Comparison of ENCODE assay signal across 8 cellular contexts in genomic region chr6:13328875-13329183, GRCh38. TPM values are rescaled to one million over a fixed set of nuclear protein-coding genes. Genes with fewer than 3 reads are reported as not detected.
DNase-seq lines count a peak whose midpoint lies in the region; ATAC-seq, FAIRE-seq and TF ChIP-seq lines count a peak whose summit lies in the region.

No MANE protein-coding gene starts in this region.

- peaks cover 0 to 2% of the 10 kb centered on the region in 2 donors for H3K36me3 ChIP-seq in kidney (ENCODE audit: control insufficient read depth in 1 of 2, insufficient read depth in 2 of 2, low read length in 2 of 2)
- H3K36me3 ChIP-seq in testis (ENCODE audit: low read depth, missing control alignments), result no peaks in the 10 kb centered on the region

- peaks cover 0 to 12% of the 10 kb centered on the region in 2 donors for H3K4me1 ChIP-seq in kidney (ENCODE audit: control insufficient read depth in 1 of 2, insufficient read depth in 1 of 2, low read depth in 1 of 2, low read length in 2 of 2)
- H3K4me1 ChIP-seq in testis, result peaks cover 5% of the 10 kb centered on the region

- peaks cover 9% of the 10 kb centered on the region for H3K36me3 Mint-ChIP-seq in activated CD4-positive, alpha-beta T cell treated with anti-CD3 and anti-CD28 coated beads for 36 hours (ENCODE audit: low read depth)
- H3K36me3 Mint-ChIP-seq in activated naive CD8-positive, alpha-beta T cell, result peaks cover 4% of the 10 kb centered on the region

- H3K4me3 ChIP-seq in kidney (ENCODE audit: low read length in 2 of 2) (peak overlapping the region; percentile 68 to 98), testis (peak overlapping the region; percentile 70)

- FAIRE-seq in kidney (lab: Jason Lieb, UNC), result no peak

- CTCF ChIA-PET in activated CD4-positive, alpha-beta T cell treated with anti-CD3 and anti-CD28 coated beads for 36 hours (lab: Charles Lee), result interaction anchor here (0.6 to 3.3 kb wide), 10 partner anchors 9 to 286 kb away, joined by 3 to 21 read pairs (median 6); partner anchors contain the start of genes NOL7 and SIRT5

- H3K9me3 ChIP-seq in kidney (ENCODE audit: control insufficient read depth in 1 of 2, low read length in 2 of 2) (no peaks in the 10 kb centered on the region), testis (no peaks in the 10 kb centered on the region)

- H3K9ac ChIP-seq in kidney (ENCODE audit: low read length in 2 of 2), result peak overlapping the region; percentile 12 to 95

- ATAC-seq in activated CD4-positive, alpha-beta T cell treated with anti-CD3 and anti-CD28 coated beads for 36 hours, result no peak
- no peak for ATAC-seq in GM18909 (IDR thresholded peaks at IDR 0.05; ENCODE audit: poor library complexity, unreplicated experiment)

- H3K9me3 Mint-ChIP-seq in activated CD4-positive, alpha-beta T cell treated with anti-CD3 and anti-CD28 coated beads for 36 hours (ENCODE audit: low read depth), result no peaks in the 10 kb centered on the region
- no peaks in the 10 kb centered on the region for H3K9me3 Mint-ChIP-seq in activated naive CD8-positive, alpha-beta T cell (ENCODE audit: low read depth)

- peak overlapping the region; percentile 95 for H3K27ac Mint-ChIP-seq in activated CD4-positive, alpha-beta T cell treated with anti-CD3 and anti-CD28 coated beads for 36 hours
- peak overlapping the region; percentile 95 for H3K27ac Mint-ChIP-seq in activated naive CD8-positive, alpha-beta T cell

- peak overlapping the region; percentile 88 for H3K4me3 Mint-ChIP-seq in activated CD4-positive, alpha-beta T cell treated with anti-CD3 and anti-CD28 coated beads for 36 hours
- peak overlapping the region; percentile 94 for H3K4me3 Mint-ChIP-seq in activated naive CD8-positive, alpha-beta T cell

- TF ChIP-seq CTCF in kidney (IDR thresholded peaks at IDR 0.05; ENCODE audit: borderline replicate concordance, extremely low read depth, insufficient read depth), result no peak
- no peak for TF ChIP-seq CTCF in testis (IDR thresholded peaks at IDR 0.05)

- POLR2A ChIA-PET in activated CD4-positive, alpha-beta T cell treated with anti-CD3 and anti-CD28 coated beads for 36 hours (lab: Charles Lee), result interaction anchor here (0.5 to 2.4 kb wide), 6 partner anchors 26 to 486 kb away, joined by 3 to 12 read pairs (median 6); partner anchors contain the start of genes MCUR1, NOL7 and SIRT5

- intact Hi-C loops in activated CD4-positive, alpha-beta T cell treated with anti-CD3 and anti-CD28 coated beads for 36 hours (cut with DNase I, micrococcal nuclease), result loop anchor here (1.0 to 2.0 kb wide), 10 partner anchors 26 to 485 kb away; partner anchors contain the start of genes GFOD1 (in 1 of the 2), MCUR1 (in 1 of the 2), NOL7 (in 1 of the 2) and RANBP9 (in 1 of the 2)
- intact Hi-C loops in kidney (cut with DNase I) (loop anchor here (5.0 kb wide), 1 partner anchor 417 kb away; no protein-coding TSS in a partner anchor), testis (cut with DNase I; ENCODE audit: low total_unique reads) (no loop called here)

- no peaks in the 10 kb centered on the region for H3K27me3 ChIP-seq in testis

- WGBS in testis, 2 donors, result 2 to 4% methylated on average over 2 of the region's 2 CpGs

- H3K4me1 Mint-ChIP-seq in activated CD4-positive, alpha-beta T cell treated with anti-CD3 and anti-CD28 coated beads for 36 hours, result peaks cover 17% of the 10 kb centered on the region
- peaks cover 30% of the 10 kb centered on the region for H3K4me1 Mint-ChIP-seq in activated naive CD8-positive, alpha-beta T cell (ENCODE audit: low read depth)

- H3K27ac ChIP-seq in kidney (ENCODE audit: low read depth in 2 of 2, low read length in 2 of 2) (peak overlapping the region; percentile 89 to 92), testis (peak overlapping the region; percentile 67 to 82)

- no peak for DNase-seq in activated CD4-positive, alpha-beta T cell treated with anti-CD3 and anti-CD28 coated beads for 36 hours
- no peak for DNase-seq in activated CD4-positive, alpha-beta T cell treated with anti-CD3 and anti-CD28 coated beads for 1 hour
- DNase-seq in kidney, result no peak
- DNase-seq in testis, result no peak
- DNase-seq in DMS153 treated with DMSO at 0.1 percent for 48 hours (lab: John Stamatoyannopoulos, UW; ENCODE audit: unreplicated experiment), result no peak
- no peak for DNase-seq in anterior cingulate cortex (lab: John Stamatoyannopoulos, UW)

- H3K27me3 Mint-ChIP-seq in activated CD4-positive, alpha-beta T cell treated with anti-CD3 and anti-CD28 coated beads for 36 hours, result no peaks in the 10 kb centered on the region
- H3K27me3 Mint-ChIP-seq in activated naive CD8-positive, alpha-beta T cell, result no peaks in the 10 kb centered on the region

- no peak for TF ChIP-seq POLR2A in testis (IDR thresholded peaks at IDR 0.05)

RNA-seq across cellular contexts. Expression of gene TBC1D7, which starts 0.5 kb away (rescaled TPM):
- total RNA-seq in activated CD4-positive, alpha-beta T cell treated with anti-CD3 and anti-CD28 coated beads for 36 hours, result 10 to 100 TPM; 13.8 to 16.4 TPM
- total RNA-seq in kidney (12.9 TPM), testis (10 to 100 TPM; 24.2 to 28.0 TPM)
- polyA plus RNA-seq in kidney (ENCODE audit: insufficient read depth, low read depth, low replicate concordance) (39.4 TPM), testis (ENCODE audit: insufficient read depth, low read depth, low replicate concordance) (48.0 TPM)
